In the genomic region with DNA sequence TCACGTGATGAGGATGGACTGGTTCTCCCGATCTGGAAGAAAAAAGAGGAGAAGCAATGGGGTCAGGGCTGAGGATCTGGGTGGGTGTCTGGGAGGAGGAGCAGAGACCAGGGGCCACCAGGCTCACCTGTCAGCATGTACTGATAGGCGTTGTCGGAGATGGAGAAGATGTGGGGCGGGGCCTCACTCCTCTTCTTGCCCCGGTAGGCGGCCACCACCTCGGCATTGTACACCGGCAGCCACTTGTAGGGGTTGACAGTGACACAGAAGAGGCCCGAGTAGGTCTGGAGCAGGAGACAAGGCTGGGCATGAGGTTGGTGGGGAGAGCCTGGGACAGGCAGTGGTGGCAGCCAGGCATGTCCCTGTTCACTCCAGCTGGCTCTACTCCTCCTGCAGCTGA, we compare ENCODE assay signal across 39 cellular contexts. TPM values are rescaled to one million over a fixed set of nuclear protein-coding genes. Genes with fewer than 3 reads are reported as not detected.
"Had no signal": no experiment of that assay in that cellular context is flagged by ENCODE, and none has a peak within 500 bp of the region (broad histone marks: within the 10 kb centered on the region; RNA-seq: fewer than 3 reads in every experiment).

No MANE protein-coding gene starts in this region.

- H3K4me3 ChIP-seq: PC-9, SJCRH30, SK-N-MC had no signal

- H3K27ac Mint-ChIP-seq: activated CD4-positive, alpha-beta T cell treated with anti-CD3 and anti-CD28 coated beads, Interleukin-2, amount 10 ng/mL, durations not matched to agents 7 days and 5 days; activated CD8-positive, alpha-beta memory T cell treated with anti-CD3 and anti-CD28 coated beads, Interleukin-2, amount 10 ng/mL, durations not matched to agents 7 days and 5 days; activated naive CD4-positive, alpha-beta T cell treated with anti-CD3 and anti-CD28 coated beads, Interleukin-2, amount 10 ng/mL, durations not matched to agents 7 days and 5 days; activated naive CD8-positive, alpha-beta T cell; activated naive CD8-positive, alpha-beta T cell treated with anti-CD3 and anti-CD28 coated beads, Interleukin-2, amount 50 U/mL, for 24 hours had no signal

- H3K4me2 ChIP-seq: KMS-11, PC-9 had no signal

- H3K36me3 Mint-ChIP-seq: activated CD8-positive, alpha-beta memory T cell treated with anti-CD3 and anti-CD28 coated beads, Interleukin-2, amount 10 ng/mL, durations not matched to agents 7 days and 5 days; activated naive CD4-positive, alpha-beta T cell treated with anti-CD3 and anti-CD28 coated beads, Interleukin-2, amount 10 ng/mL, durations not matched to agents 7 days and 5 days; activated naive CD8-positive, alpha-beta T cell; brain had no signal

- ATAC-seq: activated CD8-positive, alpha-beta memory T cell treated with anti-CD3 and anti-CD28 coated beads, Interleukin-2, amount 10 ng/mL, durations not matched to agents 7 days and 5 days; activated naive CD8-positive, alpha-beta T cell treated with anti-CD3 and anti-CD28 coated beads, Interleukin-2, amount 50 U/mL, for 24 hours had no signal

- H3K36me3 ChIP-seq: SJCRH30, WERI-Rb-1 had no signal

- H2AFZ ChIP-seq: PC-9 had no signal

- H3K4me1 Mint-ChIP-seq: activated CD4-positive, alpha-beta T cell treated with anti-CD3 and anti-CD28 coated beads, Interleukin-2, amount 10 ng/mL, durations not matched to agents 7 days and 5 days; activated naive CD4-positive, alpha-beta T cell treated with anti-CD3 and anti-CD28 coated beads, Interleukin-2, amount 10 ng/mL, durations not matched to agents 7 days and 5 days; activated naive CD8-positive, alpha-beta T cell treated with anti-CD3 and anti-CD28 coated beads, Interleukin-2, amount 50 U/mL, for 24 hours; central memory CD8-positive, alpha-beta T cell had no signal

- H3K9me3 Mint-ChIP-seq: activated CD4-positive, alpha-beta T cell treated with anti-CD3 and anti-CD28 coated beads, Interleukin-2, amount 10 ng/mL, durations not matched to agents 7 days and 5 days; activated naive CD4-positive, alpha-beta T cell treated with anti-CD3 and anti-CD28 coated beads, Interleukin-2, amount 10 ng/mL, durations not matched to agents 7 days and 5 days; activated naive CD8-positive, alpha-beta T cell treated with anti-CD3 and anti-CD28 coated beads, Interleukin-2, amount 50 U/mL, for 24 hours; brain; central memory CD8-positive, alpha-beta T cell had no signal

- DNase-seq: activated CD4-positive, alpha-beta T cell treated with anti-CD3 and anti-CD28 coated beads for 1 hour; activated CD4-positive, alpha-beta T cell treated with anti-CD3 and anti-CD28 coated beads, Interleukin-2, amount 10 ng/mL, durations not matched to agents 7 days and 5 days; activated CD4-positive, alpha-beta T cell treated with anti-CD3 and anti-CD28 coated beads, Interleukin-2, amount 50 U/mL, for 48 hours; activated CD4-positive, CD25-positive, alpha-beta regulatory T cell; activated CD8-positive, alpha-beta memory T cell treated with anti-CD3 and anti-CD28 coated beads for 24 hours; activated CD8-positive, alpha-beta memory T cell treated with anti-CD3 and anti-CD28 coated beads, Interleukin-2, amount 10 ng/mL, durations not matched to agents 7 days and 5 days; activated CD8-positive, alpha-beta memory T cell treated with anti-CD3 and anti-CD28 coated beads, Interleukin-2, amount 50 U/mL, for 48 hours; activated effector memory CD4-positive, alpha-beta T cell treated with Interleukin-2 at 50 U/mL for 16 hours; activated naive CD4-positive, alpha-beta T cell treated with anti-CD3 and anti-CD28 coated beads, Interleukin-2, amount 10 ng/mL, durations not matched to agents 7 days and 5 days; activated naive CD8-positive, alpha-beta T cell treated with anti-CD3 and anti-CD28 coated beads, Interleukin-2, amount 50 U/mL, for 24 hours; activated T-cell treated with anti-CD3 and anti-CD28 coated beads, Interleukin-2, amount 50 U/mL, for 48 hours; anterior cingulate cortex; MM.1S; MV-4-11; NCI-H1092; NCI-H1436 treated with DMSO at 0.1 percent for 48 hours; NCI-H187; NCI-H2029 treated with DMSO at 0.1 percent for 48 hours; NCI-H2107; NCI-H2171; NCI-H226; NCI-H524 treated with DMSO at 0.1 percent for 48 hours; PC-9; SHP77; SJCRH30; T1000; WERI-Rb-1 had no signal

- H3K4me3 Mint-ChIP-seq: activated CD4-positive, alpha-beta T cell treated with anti-CD3 and anti-CD28 coated beads, Interleukin-2, amount 10 ng/mL, durations not matched to agents 7 days and 5 days; activated CD8-positive, alpha-beta memory T cell treated with anti-CD3 and anti-CD28 coated beads, Interleukin-2, amount 10 ng/mL, durations not matched to agents 7 days and 5 days; activated naive CD4-positive, alpha-beta T cell treated with anti-CD3 and anti-CD28 coated beads, Interleukin-2, amount 10 ng/mL, durations not matched to agents 7 days and 5 days; activated naive CD8-positive, alpha-beta T cell; activated naive CD8-positive, alpha-beta T cell treated with anti-CD3 and anti-CD28 coated beads, Interleukin-2, amount 50 U/mL, for 24 hours; brain; central memory CD8-positive, alpha-beta T cell had no signal

- H3K9ac ChIP-seq: KMS-11 had no signal

- H3K27me3 Mint-ChIP-seq: activated CD4-positive, alpha-beta T cell treated with anti-CD3 and anti-CD28 coated beads, Interleukin-2, amount 10 ng/mL, durations not matched to agents 7 days and 5 days had no signal

- H3K27ac ChIP-seq: KMS-11, PC-9, RWPE1, SJCRH30, SK-N-MC, WERI-Rb-1 had no signal

- H3K9me3 ChIP-seq: SJCRH30 had no signal

RNA-seq across cellular contexts. Expression of gene MYH6, which starts 3.0 kb away (rescaled TPM):
- total RNA-seq: bronchial epithelial cell; LHCN-M2; NCI-H460; OCI-LY7; PC-9; SJCRH30; T-helper 2 cell treated with Interferon-gamma antibody and Interleukin-4, amounts not matched to agents 100 ng/mL and 5 ng/mL, for 36 hours had no signal

RNA-seq across cellular contexts. Expression of gene CMTM5, which starts 28.2 kb away (rescaled TPM):
- total RNA-seq: activated CD4-positive, alpha-beta T cell treated with anti-CD3 and anti-CD28 coated beads, Interleukin-2, amount 10 ng/mL, durations not matched to agents 7 days and 5 days; activated CD8-positive, alpha-beta memory T cell treated with anti-CD3 and anti-CD28 coated beads, Interleukin-2, amount 10 ng/mL, durations not matched to agents 7 days and 5 days; bronchial epithelial cell; LHCN-M2; NCI-H460; OCI-LY7; PC-9; T-helper 1 cell treated with Interleukin-12 subunit alpha and Interleukin-12 subunit beta and Interleukin-4 antibody, amounts not matched to agents 30 ng/mL and 1 ng/mL, for 36 hours; T-helper 2 cell treated with Interferon-gamma antibody and Interleukin-4, amounts not matched to agents 100 ng/mL and 5 ng/mL, for 36 hours had no signal

RNA-seq across cellular contexts. Expression of gene MYH7, which starts 30.4 kb away (rescaled TPM):
- total RNA-seq: bronchial epithelial cell; NCI-H460; OCI-LY7; PC-9; T-helper 2 cell treated with Interferon-gamma antibody and Interleukin-4, amounts not matched to agents 100 ng/mL and 5 ng/mL, for 36 hours had no signal

RNA-seq across cellular contexts. Expression of gene IL25, which starts 32.5 kb away (rescaled TPM):
- total RNA-seq: activated CD4-positive, alpha-beta T cell treated with anti-CD3 and anti-CD28 coated beads, Interleukin-2, amount 10 ng/mL, durations not matched to agents 7 days and 5 days; activated CD8-positive, alpha-beta memory T cell treated with anti-CD3 and anti-CD28 coated beads, Interleukin-2, amount 10 ng/mL, durations not matched to agents 7 days and 5 days; bronchial epithelial cell; LHCN-M2; NCI-H460; OCI-LY7; PC-9; SJCRH30; T-helper 1 cell treated with Interleukin-12 subunit alpha and Interleukin-12 subunit beta and Interleukin-4 antibody, amounts not matched to agents 30 ng/mL and 1 ng/mL, for 36 hours; T-helper 2 cell treated with Interferon-gamma antibody and Interleukin-4, amounts not matched to agents 100 ng/mL and 5 ng/mL, for 36 hours had no signal

RNA-seq across cellular contexts. Expression of gene EFS, which starts 40.1 kb away (rescaled TPM):
- total RNA-seq: activated CD4-positive, alpha-beta T cell treated with anti-CD3 and anti-CD28 coated beads, Interleukin-2, amount 10 ng/mL, durations not matched to agents 7 days and 5 days; activated CD8-positive, alpha-beta memory T cell treated with anti-CD3 and anti-CD28 coated beads, Interleukin-2, amount 10 ng/mL, durations not matched to agents 7 days and 5 days; LHCN-M2; OCI-LY7; PC-9; T-helper 1 cell treated with Interleukin-12 subunit alpha and Interleukin-12 subunit beta and Interleukin-4 antibody, amounts not matched to agents 30 ng/mL and 1 ng/mL, for 36 hours; T-helper 2 cell treated with Interferon-gamma antibody and Interleukin-4, amounts not matched to agents 100 ng/mL and 5 ng/mL, for 36 hours had no signal
